In genomic region chr6:111606620-111607115, GRCh38 we compare ENCODE assay signal across 8 cellular contexts. TPM values are rescaled to one million over a fixed set of nuclear protein-coding genes. Genes with fewer than 3 reads are reported as not detected.
DNase-seq lines count a peak whose midpoint lies in the region; ATAC-seq and TF ChIP-seq lines count a peak whose summit lies in the region.

No MANE protein-coding gene starts in this region.

- peak overlapping the region in 11 of 12 donors; percentile 91 to 99 (median 95) for H3K27ac ChIP-seq in heart left ventricle

- H3K4me3 ChIP-seq in heart left ventricle: peak overlapping the region in 9 of 12 donors; percentile 59 to 88 (median 64)

- no peaks in the 10 kb centered on the region for H3K9me3 ChIP-seq in heart left ventricle

- ATAC-seq in heart left ventricle: no peak
- ATAC-seq in left ventricle myocardium superior: no peak
- no peak for ATAC-seq in GM21529 (IDR thresholded peaks at IDR 0.05; ENCODE audit: unreplicated experiment)

- no peaks in the 10 kb centered on the region for H3K27me3 Mint-ChIP-seq in activated naive CD8-positive, alpha-beta T cell
- H3K27me3 Mint-ChIP-seq in type B pancreatic cell: no peaks in the 10 kb centered on the region

- 67 to 83% (median 78%) methylated on average over 7 of the region's 7 CpGs for WGBS in heart left ventricle, 4 donors

- TF ChIP-seq POLR2A in heart left ventricle (IDR thresholded peaks at IDR 0.05): no peak

- DNase-seq in heart left ventricle (no peak), left ventricle myocardium superior (no peak), left kidney (ENCODE audit: low read depth, low spot score) (peak; percentile 48), type B pancreatic cell (ENCODE audit: extremely low spot score, unreplicated experiment) (no peak), NCI-H1092 treated with DMSO at 0.1 percent for 48 hours (lab: John Stamatoyannopoulos, UW) (no peak), iPS-NIHi7 (ENCODE audit: extremely low spot score) (no peak)

- intact Hi-C loops in heart left ventricle (cut with DNase I): loop anchor here in 2 of 10 donors (10.0 kb wide), 2 partner anchors 52 to 122 kb away; partner anchors contain the start of gene REV3L (in 2 of the 2)
- intact Hi-C loops in left ventricle myocardium superior (cut with micrococcal nuclease): no loop called here

- no peak for TF ChIP-seq CTCF in heart left ventricle (IDR thresholded peaks at IDR 0.05)
- TF ChIP-seq CTCF in type B pancreatic cell (conservative IDR thresholded peaks at IDR 0.05): no peak

- H3K36me3 ChIP-seq in heart left ventricle: no peaks in the 10 kb centered on the region

- H3K4me1 ChIP-seq in heart left ventricle: peaks cover 11 to 51% (median 37%) of the 10 kb centered on the region in 12 donors

- peak overlapping the region; percentile 93 for H3K4me3 Mint-ChIP-seq in activated naive CD8-positive, alpha-beta T cell
- H3K4me3 Mint-ChIP-seq in type B pancreatic cell: peak overlapping the region; percentile 92

- no peaks in the 10 kb centered on the region for H3K27me3 ChIP-seq in heart left ventricle

- H3K4me1 Mint-ChIP-seq in activated naive CD8-positive, alpha-beta T cell (ENCODE audit: low read depth): peaks cover 44% of the 10 kb centered on the region
- peaks cover 49% of the 10 kb centered on the region for H3K4me1 Mint-ChIP-seq in type B pancreatic cell (ENCODE audit: unreplicated experiment)

- H3K27ac Mint-ChIP-seq in activated naive CD8-positive, alpha-beta T cell: peak overlapping the region; percentile 99
- peak overlapping the region; percentile 94 for H3K27ac Mint-ChIP-seq in type B pancreatic cell

- H3K9me3 Mint-ChIP-seq in activated naive CD8-positive, alpha-beta T cell (ENCODE audit: low read depth): no peaks in the 10 kb centered on the region
- no peaks in the 10 kb centered on the region for H3K9me3 Mint-ChIP-seq in type B pancreatic cell

- H3K36me3 Mint-ChIP-seq in activated naive CD8-positive, alpha-beta T cell: no peaks in the 10 kb centered on the region
- H3K36me3 Mint-ChIP-seq in type B pancreatic cell: no peaks in the 10 kb centered on the region

RNA-seq across cellular contexts. Expression of gene TRAF3IP2, which starts 1.0 kb away (rescaled TPM):
- total RNA-seq in heart left ventricle (10 to 100 TPM in 8 of 9 donors, 1 to 10 TPM in 1; 7.4 to 19.4 (median 12.9) TPM), left ventricle myocardium superior (9.7 TPM), type B pancreatic cell (ENCODE audit: low replicate concordance) (26.3 and 47.8 TPM in 2 replicates)
- polyA plus RNA-seq in heart left ventricle: 10 to 100 TPM; 10.5 to 14.4 TPM
